ENCODE assay signal across 13 cellular contexts in the genomic region with DNA sequence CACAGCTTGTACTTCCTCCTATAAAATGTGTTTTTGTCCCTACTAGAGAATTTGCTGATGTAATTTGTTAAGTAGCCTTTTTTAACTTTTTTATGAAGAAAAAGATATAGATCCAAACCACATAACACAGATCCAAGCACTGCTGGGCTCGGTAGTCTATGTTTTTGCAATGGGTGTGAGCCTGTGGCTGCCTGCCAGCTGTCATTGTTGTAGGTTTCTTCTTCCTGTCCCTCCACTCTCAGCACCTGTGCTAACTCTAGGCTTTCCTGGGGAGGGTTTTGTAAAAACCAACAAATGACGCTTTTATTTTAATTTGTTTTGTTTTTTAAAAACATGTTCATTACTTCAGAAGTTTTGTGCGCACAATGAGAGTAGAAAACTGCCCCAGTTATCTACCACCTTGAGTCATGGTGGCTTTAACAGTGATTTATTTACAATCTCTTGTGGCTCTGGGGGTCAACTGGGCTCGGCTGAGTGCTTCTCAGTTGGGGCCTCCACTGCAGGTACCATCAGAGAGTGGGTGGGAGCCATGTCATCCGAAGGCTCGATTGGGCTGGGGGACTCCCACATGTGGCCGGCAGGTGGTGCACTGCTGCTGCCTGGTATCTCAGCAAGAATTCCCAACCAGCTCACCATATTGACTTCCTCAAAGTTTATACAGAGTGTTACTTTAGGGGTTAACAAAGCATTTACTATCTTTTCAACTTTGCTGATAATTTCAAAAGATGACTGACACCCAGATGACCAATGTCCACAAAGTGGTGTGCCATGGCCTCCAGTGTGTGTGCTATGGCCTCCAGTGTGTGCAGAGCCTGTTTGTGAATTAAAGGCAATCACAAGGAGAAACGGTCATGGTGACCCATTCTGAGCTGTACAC. TPM values are rescaled to one million over a fixed set of nuclear protein-coding genes. Genes with fewer than 3 reads are reported as not detected.
DNase-seq lines count a peak whose midpoint lies in the region; ATAC-seq, FAIRE-seq and TF ChIP-seq lines count a peak whose summit lies in the region.
"Had no signal": no experiment of that assay in that cellular context is flagged by ENCODE, and none has a peak within 500 bp of the region (broad histone marks: within the 10 kb centered on the region; RNA-seq: fewer than 3 reads in every experiment).

No MANE protein-coding gene starts in this region.

- H3K4me1 ChIP-seq in rectal smooth muscle tissue (ENCODE audit: control insufficient read depth, insufficient read depth, low read length) (peaks cover 11% of the 10 kb centered on the region), ovary (ENCODE audit: insufficient read depth) (peaks cover 4% of the 10 kb centered on the region)

- peaks cover 5% of the 10 kb centered on the region for H3K27me3 Mint-ChIP-seq in activated CD8-positive, alpha-beta T cell treated with anti-CD3 and anti-CD28 coated beads, Interleukin-2, amount 10 ng/mL, durations not matched to agents 7 days and 5 days (ENCODE audit: low read depth)
- no peaks in the 10 kb centered on the region for H3K27me3 Mint-ChIP-seq in activated CD8-positive, alpha-beta T cell treated with anti-CD3 and anti-CD28 coated beads for 36 hours

- no peaks in the 10 kb centered on the region for H3K9me3 ChIP-seq in ovary
- H3K9me3 ChIP-seq: suprapubic skin had no signal

- H3K4me3 Mint-ChIP-seq in activated CD8-positive, alpha-beta T cell treated with anti-CD3 and anti-CD28 coated beads, Interleukin-2, amount 10 ng/mL, durations not matched to agents 7 days and 5 days = no peak overlapping the region
- H3K4me3 Mint-ChIP-seq in activated CD8-positive, alpha-beta T cell treated with anti-CD3 and anti-CD28 coated beads for 36 hours = no peak overlapping the region

- H3K9me3 Mint-ChIP-seq in activated CD8-positive, alpha-beta T cell treated with anti-CD3 and anti-CD28 coated beads, Interleukin-2, amount 10 ng/mL, durations not matched to agents 7 days and 5 days (ENCODE audit: insufficient read depth) = no peaks in the 10 kb centered on the region
- H3K9me3 Mint-ChIP-seq in activated CD8-positive, alpha-beta T cell treated with anti-CD3 and anti-CD28 coated beads for 36 hours = no peaks in the 10 kb centered on the region

- peak overlapping the region; percentile 26 for H3K27ac Mint-ChIP-seq in activated CD8-positive, alpha-beta T cell treated with anti-CD3 and anti-CD28 coated beads, Interleukin-2, amount 10 ng/mL, durations not matched to agents 7 days and 5 days
- H3K27ac Mint-ChIP-seq in activated CD8-positive, alpha-beta T cell treated with anti-CD3 and anti-CD28 coated beads for 36 hours = no peak overlapping the region

- no peaks in the 10 kb centered on the region for H3K36me3 Mint-ChIP-seq in activated CD8-positive, alpha-beta T cell treated with anti-CD3 and anti-CD28 coated beads, Interleukin-2, amount 10 ng/mL, durations not matched to agents 7 days and 5 days (ENCODE audit: low read depth)
- no peaks in the 10 kb centered on the region for H3K36me3 Mint-ChIP-seq in activated CD8-positive, alpha-beta T cell treated with anti-CD3 and anti-CD28 coated beads for 36 hours (ENCODE audit: low read depth)

- no peaks in the 10 kb centered on the region for H3K27me3 ChIP-seq in rectal smooth muscle tissue (ENCODE audit: control insufficient read depth, insufficient read depth, low read length)
- H3K27me3 ChIP-seq in ovary = no peaks in the 10 kb centered on the region

- H3K36me3 ChIP-seq in rectal smooth muscle tissue (ENCODE audit: control insufficient read depth, insufficient read depth, low read length) = no peaks in the 10 kb centered on the region
- H3K36me3 ChIP-seq in ovary = no peaks in the 10 kb centered on the region
- H3K36me3 ChIP-seq: suprapubic skin had no signal

- TF ChIP-seq CTCF in activated CD8-positive, alpha-beta T cell treated with anti-CD3 and anti-CD28 coated beads for 36 hours (IDR thresholded peaks at IDR 0.05) = no peak
- TF ChIP-seq CTCF in ovary (IDR thresholded peaks at IDR 0.05) = no peak

- no peak for TF ChIP-seq EP300 in ovary (IDR thresholded peaks at IDR 0.05)

- WGBS in ovary, 3 donors = 56 to 67% (median 61%) methylated on average over 8 of the region's 8 CpGs

- H3K9ac ChIP-seq in rectal smooth muscle tissue (ENCODE audit: low read length) = no peak overlapping the region

- DNase-seq in activated CD8-positive, alpha-beta T cell treated with anti-CD3 and anti-CD28 coated beads, Interleukin-2, amount 10 ng/mL, durations not matched to agents 7 days and 5 days = peak; percentile 38
- no peak for DNase-seq in activated CD8-positive, alpha-beta T cell treated with anti-CD3 and anti-CD28 coated beads for 36 hours
- DNase-seq in activated T-cell treated with anti-CD3 and anti-CD28 coated beads, Interleukin-2, amount 50 U/mL, for 1 hour = peak; percentile 56
- DNase-seq in frontal cortex (ENCODE audit: low spot score in 2 of 2) (no peak), ovary (no peak)
- DNase-seq: hippocampal formation, NCI-H2107 had no signal

- H3K27ac ChIP-seq in rectal smooth muscle tissue (ENCODE audit: low read depth, low read length) (peak overlapping the region; percentile 16), ovary (no peak overlapping the region)
- H3K27ac ChIP-seq: SK-N-MC had no signal

- intact Hi-C loops in activated CD8-positive, alpha-beta T cell treated with anti-CD3 and anti-CD28 coated beads for 36 hours (cut with micrococcal nuclease) = no loop called here
- intact Hi-C loops in ovary (cut with DNase I) = no loop called here

- CTCF ChIA-PET in activated CD8-positive, alpha-beta T cell treated with anti-CD3 and anti-CD28 coated beads, Interleukin-2, amount 10 ng/mL, durations not matched to agents 7 days and 5 days (lab: Charles Lee) = interaction anchor here (1.0 to 1.9 kb wide), 4 partner anchors 10 to 73 kb away, joined by 3 to 4 read pairs (median 4); no protein-coding TSS in a partner anchor
- CTCF ChIA-PET in activated CD8-positive, alpha-beta T cell treated with anti-CD3 and anti-CD28 coated beads for 36 hours (lab: Charles Lee) = interaction anchor here (0.9 to 2.5 kb wide), 2 partner anchors 19 to 22 kb away, joined by 3 to 9 read pairs; no protein-coding TSS in a partner anchor

- H3K4me3 ChIP-seq in rectal smooth muscle tissue (ENCODE audit: low read length) (no peak overlapping the region), ovary (no peak overlapping the region)
- H3K4me3 ChIP-seq: SK-N-MC, suprapubic skin had no signal

- no peak for ATAC-seq in activated CD8-positive, alpha-beta T cell treated with anti-CD3 and anti-CD28 coated beads, Interleukin-2, amount 10 ng/mL, durations not matched to agents 7 days and 5 days
- no peak for ATAC-seq in activated CD8-positive, alpha-beta T cell treated with anti-CD3 and anti-CD28 coated beads for 36 hours
- ATAC-seq in HG03354 (IDR thresholded peaks at IDR 0.05; ENCODE audit: poor library complexity, severe bottlenecking, unreplicated experiment) (peak; percentile 32), GM18519 (IDR thresholded peaks at IDR 0.05; ENCODE audit: low FRiP score, unreplicated experiment) (no peak)

- POLR2A ChIA-PET in activated CD8-positive, alpha-beta T cell treated with anti-CD3 and anti-CD28 coated beads, Interleukin-2, amount 10 ng/mL, durations not matched to agents 7 days and 5 days (lab: Charles Lee) = no interaction called here
- POLR2A ChIA-PET in activated CD8-positive, alpha-beta T cell treated with anti-CD3 and anti-CD28 coated beads for 36 hours (lab: Charles Lee) = interaction anchor here (0.5 kb wide), 1 partner anchor 59 kb away, joined by 3 read pairs; no protein-coding TSS in a partner anchor

- no peak for FAIRE-seq in frontal cortex (lab: Jason Lieb, UNC)

- H3K4me1 Mint-ChIP-seq in activated CD8-positive, alpha-beta T cell treated with anti-CD3 and anti-CD28 coated beads, Interleukin-2, amount 10 ng/mL, durations not matched to agents 7 days and 5 days (ENCODE audit: low read depth) = peaks cover 55% of the 10 kb centered on the region
- H3K4me1 Mint-ChIP-seq in activated CD8-positive, alpha-beta T cell treated with anti-CD3 and anti-CD28 coated beads for 36 hours (ENCODE audit: low read depth) = peaks cover 36% of the 10 kb centered on the region

- no peak for TF ChIP-seq POLR2A in ovary (IDR thresholded peaks at IDR 0.05)

RNA-seq across cellular contexts. Expression of a gene that starts 3.0 kb away (rescaled TPM):
- total RNA-seq in activated CD8-positive, alpha-beta T cell treated with anti-CD3 and anti-CD28 coated beads, Interleukin-2, amount 10 ng/mL, durations not matched to agents 7 days and 5 days = 1 to 10 TPM; 3.8 to 4.4 TPM
- total RNA-seq in activated CD8-positive, alpha-beta T cell treated with anti-CD3 and anti-CD28 coated beads for 36 hours = under 1 TPM in 1 of 2 experiments, not detected in 1; 0.23 TPM
- total RNA-seq in frontal cortex (not detected), ovary (not detected)
- polyA plus RNA-seq in ovary = under 1 TPM in 1 of 2 donors, not detected in 1; 0.18 TPM
- total RNA-seq: myocyte had no signal

RNA-seq across cellular contexts. Expression of a gene that starts 37.9 kb away (rescaled TPM):
- not detected for total RNA-seq in activated CD8-positive, alpha-beta T cell treated with anti-CD3 and anti-CD28 coated beads, Interleukin-2, amount 10 ng/mL, durations not matched to agents 7 days and 5 days
- not detected for total RNA-seq in activated CD8-positive, alpha-beta T cell treated with anti-CD3 and anti-CD28 coated beads for 36 hours
- not detected for total RNA-seq in frontal cortex
- total RNA-seq in ovary = under 1 TPM in 1 of 7 donors, not detected in 6; 0.34 TPM
- polyA plus RNA-seq in ovary = not detected
- total RNA-seq: myocyte, suprapubic skin had no signal

Comparison
In these comparisons a context has a peak if more than half of its experiments do, and no peak if none do; other contexts are left out.
1. DNase-seq: peak in activated CD8-positive, alpha-beta T cell treated with anti-CD3 and anti-CD28 coated beads, Interleukin-2, amount 10 ng/mL, durations not matched to agents 7 days and 5 days (single experiment) and activated T-cell treated with anti-CD3 and anti-CD28 coated beads, Interleukin-2, amount 50 U/mL, for 1 hour (single experiment); none in activated CD8-positive, alpha-beta T cell treated with anti-CD3 and anti-CD28 coated beads for 36 hours (single experiment), frontal cortex (0 of 2) and ovary (0 of 5).